9 cellular contexts compared by ENCODE assay signal in genomic region chr9:99184073-99184426, GRCh38. TPM values are rescaled to one million over a fixed set of nuclear protein-coding genes. Genes with fewer than 3 reads are reported as not detected.
DNase-seq lines count a peak whose midpoint lies in the region; ATAC-seq and TF ChIP-seq lines count a peak whose summit lies in the region.
"Had no signal": no experiment of that assay in that cellular context is flagged by ENCODE, and none has a peak within 500 bp of the region (broad histone marks: within the 10 kb centered on the region; RNA-seq: fewer than 3 reads in every experiment).

No MANE protein-coding gene starts in this region.

- intact Hi-C loops in HCT116 (cut with micrococcal nuclease) = loop anchor here (1.0 to 10.0 kb wide), 5 partner anchors 621 to 1411 kb away; no protein-coding TSS in a partner anchor
- intact Hi-C loops in left cardiac atrium (cut with DNase I) = no loop called here

- no peak overlapping the region for H3K4me3 ChIP-seq in HCT116 (replicated peaks in 1 of 2; ENCODE audit: low read depth in 1 of 2, low read length in 2 of 2)

- no peak overlapping the region for H3K4me2 ChIP-seq in HCT116 (ENCODE audit: low read length)

- H2AFZ ChIP-seq in HCT116 (ENCODE audit: low read depth, low read length, poor library complexity, severe bottlenecking) = no peak overlapping the region

- no peak for DNase-seq in HCT116 (ENCODE audit: low read depth, low spot score)
- DNase-seq in T-helper 17 cell = no peak
- DNase-seq in left cardiac atrium = peak; percentile 47
- no peak for DNase-seq in cerebellar nuclear complex (lab: John Stamatoyannopoulos, UW)
- DNase-seq in SHP77 treated with DMSO at 0.1 percent for 48 hours (lab: John Stamatoyannopoulos, UW) = no peak

- peak overlapping the region; percentile 3 for H3K27ac Mint-ChIP-seq in T-helper 17 cell
- H3K27ac Mint-ChIP-seq in stimulated activated memory B cell treated with anti-CD40 and anti-IgM and Interleukin-4, amounts not matched to agents 10 μg/mL and 1 μg/mL and 100 μg/mL, for 72 hours = peak overlapping the region; percentile 93
- H3K27ac Mint-ChIP-seq: activated T-helper 1 cell treated with anti-CD3 and anti-CD28 coated beads, Interleukin-12 subunit alpha, Interleukin-12 subunit beta, Interleukin-2, Interleukin-4 antibody, amounts not matched to agents 30 ng/mL and 10 ng/mL and 1 ng/mL, durations not matched to agents 14 hours and 24 hours and 36 hours had no signal

- peaks cover 0 to 4% of the 10 kb centered on the region in 2 experiments; a peak in 1 of 4 replicates for H3K4me1 ChIP-seq in HCT116 (ENCODE audit: control insufficient read depth in 1 of 2, insufficient read depth in 2 of 2, low read length in 2 of 2)

- no peak overlapping the region for H3K27ac ChIP-seq in HCT116 (ENCODE audit: low read depth, low read length)
- H3K27ac ChIP-seq: HL-60 had no signal

- POLR2A ChIA-PET in HCT116 (lab: Charles Lee) = no interaction called here

- H3K4me3 Mint-ChIP-seq in T-helper 17 cell = no peak overlapping the region
- peak overlapping the region; percentile 22 for H3K4me3 Mint-ChIP-seq in stimulated activated memory B cell treated with anti-CD40 and anti-IgM and Interleukin-4, amounts not matched to agents 10 μg/mL and 1 μg/mL and 100 μg/mL, for 72 hours
- H3K4me3 Mint-ChIP-seq: activated T-helper 1 cell treated with anti-CD3 and anti-CD28 coated beads, Interleukin-12 subunit alpha, Interleukin-12 subunit beta, Interleukin-2, Interleukin-4 antibody, amounts not matched to agents 30 ng/mL and 10 ng/mL and 1 ng/mL, durations not matched to agents 14 hours and 24 hours and 36 hours had no signal

- no peaks in the 10 kb centered on the region for H3K36me3 ChIP-seq in HCT116 (ENCODE audit: control insufficient read depth in 1 of 2, insufficient read depth in 2 of 2, low read length in 2 of 2)

- no peak for TF ChIP-seq POLR2A in HCT116 (IDR thresholded peaks at IDR 0.05; ENCODE audit: borderline replicate concordance, extremely low read depth, insufficient read depth, insufficient read length)

- BruUV-seq in HCT116 (replicated peaks; lab: Mats Ljungman, UMichigan) = no TSS peak

- RAD21 ChIA-PET in HCT116 (lab: Charles Lee; ENCODE audit: low non-redundant PET in 1 of 2, low total read pairs in 2 of 2, uncharacterized antibody in 2 of 2, unreplicated experiment in 2 of 2) = no interaction called here

- no peak for TF ChIP-seq RAD21 in HCT116 (IDR thresholded peaks at IDR 0.05; ENCODE audit: low read depth)

- CTCF ChIA-PET in HCT116 (lab: Charles Lee) = interaction anchor here (0.7 to 2.1 kb wide), 2 partner anchors 11 to 1141 kb away, joined by 4 read pairs; no protein-coding TSS in a partner anchor

- H4K20me1 ChIP-seq in HCT116 (ENCODE audit: insufficient read depth) = no peaks in the 10 kb centered on the region

- peaks cover 14% of the 10 kb centered on the region for H3K27me3 Mint-ChIP-seq in T-helper 17 cell
- no peaks in the 10 kb centered on the region for H3K27me3 Mint-ChIP-seq in stimulated activated memory B cell treated with anti-CD40 and anti-IgM and Interleukin-4, amounts not matched to agents 10 μg/mL and 1 μg/mL and 100 μg/mL, for 72 hours

- no peaks in the 10 kb centered on the region for H3K9me3 ChIP-seq in HCT116 (ENCODE audit: control insufficient read depth in 1 of 2, insufficient read depth in 1 of 2, low read depth in 1 of 2, low read length in 2 of 2)
- H3K9me3 ChIP-seq in T-helper 17 cell (ENCODE audit: control insufficient read depth, low read length, poor library complexity, severe bottlenecking) = no peaks in the 10 kb centered on the region

- peaks cover 23% of the 10 kb centered on the region for H3K4me1 Mint-ChIP-seq in T-helper 17 cell
- peaks cover 100% of the 10 kb centered on the region for H3K4me1 Mint-ChIP-seq in stimulated activated memory B cell treated with anti-CD40 and anti-IgM and Interleukin-4, amounts not matched to agents 10 μg/mL and 1 μg/mL and 100 μg/mL, for 72 hours

- H3K36me3 Mint-ChIP-seq in T-helper 17 cell (ENCODE audit: low read depth) = no peaks in the 10 kb centered on the region
- H3K36me3 Mint-ChIP-seq in stimulated activated memory B cell treated with anti-CD40 and anti-IgM and Interleukin-4, amounts not matched to agents 10 μg/mL and 1 μg/mL and 100 μg/mL, for 72 hours = peaks cover 13% of the 10 kb centered on the region

- no peaks in the 10 kb centered on the region for H3K9me2 ChIP-seq in HCT116 (ENCODE audit: insufficient read depth)

- H3K79me2 ChIP-seq in HCT116 (ENCODE audit: insufficient read depth, low read length) = no peaks in the 10 kb centered on the region

- ATAC-seq in HCT116 = peak; percentile 11; the same call in 1 of the 2 replicates
- ATAC-seq in T-helper 17 cell = no peak
- peak in 1 of 2 donors; percentile 55 for ATAC-seq in left cardiac atrium
- ATAC-seq in stimulated activated memory B cell treated with anti-CD40 and anti-IgM and Interleukin-4, amounts not matched to agents 10 μg/mL and 1 μg/mL and 100 μg/mL, for 72 hours = peak; percentile 1
- ATAC-seq in HG03565 (IDR thresholded peaks at IDR 0.05; ENCODE audit: unreplicated experiment) = no peak

- H3K9me3 Mint-ChIP-seq in stimulated activated memory B cell treated with anti-CD40 and anti-IgM and Interleukin-4, amounts not matched to agents 10 μg/mL and 1 μg/mL and 100 μg/mL, for 72 hours = no peaks in the 10 kb centered on the region
- H3K9me3 Mint-ChIP-seq: activated T-helper 1 cell treated with anti-CD3 and anti-CD28 coated beads, Interleukin-12 subunit alpha, Interleukin-12 subunit beta, Interleukin-2, Interleukin-4 antibody, amounts not matched to agents 30 ng/mL and 10 ng/mL and 1 ng/mL, durations not matched to agents 14 hours and 24 hours and 36 hours had no signal

- H3K9ac ChIP-seq in HCT116 (ENCODE audit: low read length) = no peak overlapping the region

- no peak for TF ChIP-seq CTCF in HCT116 (IDR thresholded peaks at IDR 0.05 in 2 of 3, conservative IDR thresholded peaks at IDR 0.05 in 1 of 3; ENCODE audit: borderline replicate concordance in 1 of 3, insufficient read depth in 1 of 3, low read depth in 2 of 3, low read length in 2 of 3)

- peaks cover 6% of the 10 kb centered on the region; the same call in 1 of the 2 replicates for H3K27me3 ChIP-seq in HCT116 (ENCODE audit: insufficient read depth, low read length)

TF ChIP-seq in HCT116, 20 proteins besides CTCF, POLR2A, EP300 and RAD21 (continues in another document):
- no peak for TF ChIP-seq EZH2 (IDR thresholded peaks at IDR 0.05)
- TF ChIP-seq CEBPB (IDR thresholded peaks at IDR 0.05; ENCODE audit: low read depth) = no peak
- TF ChIP-seq REST (IDR thresholded peaks at IDR 0.05; ENCODE audit: low read depth) = no peak
- no peak for TF ChIP-seq EZH2phosphoT487 (IDR thresholded peaks at IDR 0.05; ENCODE audit: borderline replicate concordance)
- TF ChIP-seq JUND (IDR thresholded peaks at IDR 0.05) = no peak
- TF ChIP-seq FOSL1 (IDR thresholded peaks at IDR 0.05; ENCODE audit: low read depth) = no peak
- TF ChIP-seq ZNF274 (IDR thresholded peaks at IDR 0.05; ENCODE audit: low read depth, low read length) = no peak
- no peak for TF ChIP-seq TCF7L2 (IDR thresholded peaks at IDR 0.05; ENCODE audit: borderline replicate concordance, extremely low read depth, insufficient read depth, insufficient read length)
- no peak for TF ChIP-seq SP1 (IDR thresholded peaks at IDR 0.05; ENCODE audit: low read depth)
- no peak for TF ChIP-seq SRF (IDR thresholded peaks at IDR 0.05; ENCODE audit: low read depth)
- no peak for TF ChIP-seq YY1 (IDR thresholded peaks at IDR 0.05; ENCODE audit: extremely low read depth, insufficient replicate concordance, low read depth, low read length)

RNA-seq across cellular contexts. Expression of gene ALG2, which starts 37.7 kb away (rescaled TPM):
- total RNA-seq in HCT116 (2021; ENCODE audit: unreplicated experiment) (27.9 TPM), T-helper 17 cell (10 to 100 TPM; 17.9 to 19.5 TPM), left cardiac atrium (10 to 100 TPM; 15.1 to 29.3 TPM)
- polyA plus RNA-seq in HCT116 (2012) = 21.6 and 26.0 TPM in 2 replicates

RNA-seq across cellular contexts. Expression of gene SEC61B, which starts 38.0 kb away (rescaled TPM):
- total RNA-seq in HCT116 (2021; ENCODE audit: unreplicated experiment) = 125 TPM
- 118 and 123 TPM in 2 replicates for polyA plus RNA-seq in HCT116 (2012)
- total RNA-seq in T-helper 17 cell = 10 to 100 TPM; 84.9 to 95.0 TPM
- total RNA-seq in left cardiac atrium = 10 to 100 TPM; 60.4 to 77.8 TPM

Comparison
In these comparisons a context has a peak if more than half of its experiments do, and no peak if none do; other contexts are left out.
1. ATAC-seq: peak in HCT116 (single experiment) and stimulated activated memory B cell treated with anti-CD40 and anti-IgM and Interleukin-4, amounts not matched to agents 10 μg/mL and 1 μg/mL and 100 μg/mL, for 72 hours (single experiment); none in T-helper 17 cell (single experiment) and HG03565 (single experiment).